Comparison of ENCODE assay signal across 8 cellular contexts in the genomic region with DNA sequence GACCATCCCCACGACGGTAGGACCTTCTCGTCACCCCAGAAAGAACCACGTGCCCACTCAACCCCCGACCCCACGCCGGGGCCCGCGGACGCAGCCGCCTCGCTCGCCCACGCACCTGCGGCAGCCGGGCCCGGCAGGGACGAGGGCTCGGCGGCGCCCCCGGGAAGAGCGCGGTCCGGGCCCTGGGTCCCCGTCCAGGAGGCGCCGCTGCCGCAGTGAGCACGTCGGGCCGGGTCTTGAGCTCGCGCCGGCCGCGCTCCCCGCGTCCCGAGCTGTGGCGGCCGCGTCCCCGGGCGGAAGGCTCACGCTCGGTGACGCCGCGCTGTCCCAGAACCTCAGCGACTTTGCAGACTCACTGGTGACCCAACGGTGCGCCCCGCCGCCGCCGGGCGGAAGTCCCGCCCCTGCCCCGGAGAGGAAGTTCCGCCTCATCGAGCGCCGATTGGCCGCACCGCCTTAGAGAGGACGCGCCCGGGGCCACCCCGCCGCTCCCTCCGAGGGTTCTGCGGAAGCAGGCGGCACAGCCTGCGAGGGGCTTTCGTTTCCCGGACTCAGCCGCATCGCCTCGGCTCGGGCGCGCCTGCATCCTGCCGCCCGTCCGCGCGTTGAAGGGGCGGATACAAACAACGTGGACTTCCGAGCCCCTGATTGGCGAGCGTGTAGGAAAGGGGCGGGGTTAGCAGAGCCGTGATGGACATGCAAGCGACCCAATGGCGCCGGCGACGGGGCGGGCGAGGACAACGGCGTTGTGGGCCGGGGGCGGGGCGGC. TPM values are rescaled to one million over a fixed set of nuclear protein-coding genes. Genes with fewer than 3 reads are reported as not detected.
DNase-seq lines count a peak whose midpoint lies in the region; ATAC-seq and TF ChIP-seq lines count a peak whose summit lies in the region.

No MANE protein-coding gene starts in this region.

- no peak overlapping the region for H2AFZ ChIP-seq in H9 (ENCODE audit: low read length)

- H3K4me3 Mint-ChIP-seq in H9: peak overlapping the region; percentile 94 to 99
- peak overlapping the region; percentile 97 for H3K4me3 Mint-ChIP-seq in neural crest cell
- H3K4me3 Mint-ChIP-seq in stimulated activated naive CD8-positive, alpha-beta T cell treated with anti-CD3 and anti-CD28 coated beads, Interleukin-15, amount 100 ng/mL, for 72 hours: peak overlapping the region; percentile 89 to 90

- H4K5ac ChIP-seq in H9 (ENCODE audit: insufficient read length, low read depth, low read length): no peak overlapping the region

- H3K23me2 ChIP-seq in H9 (ENCODE audit: insufficient read length, low read depth, low read length, poor library complexity, severe bottlenecking): peaks cover 5% of the 10 kb centered on the region

- H3K79me1 ChIP-seq in H9 (ENCODE audit: insufficient read depth, low read depth, low read length, poor library complexity, severe bottlenecking): peaks cover 3% of the 10 kb centered on the region

- peaks cover 16 to 25% of the 10 kb centered on the region in 2 experiments for H3K4me1 Mint-ChIP-seq in H9
- peaks cover 26% of the 10 kb centered on the region for H3K4me1 Mint-ChIP-seq in neural crest cell
- peaks cover 52% of the 10 kb centered on the region for H3K4me1 Mint-ChIP-seq in stimulated activated naive CD8-positive, alpha-beta T cell treated with anti-CD3 and anti-CD28 coated beads, Interleukin-15, amount 100 ng/mL, for 72 hours

- DNase-seq in G401 (ENCODE audit: low spot score) (peak; percentile 97), H9 (peak; percentile 96), MG63 (peak; percentile 96), SHP77 (lab: John Stamatoyannopoulos, UW) (peak; percentile 86 to 88), activated gamma-delta T cell (lab: John Stamatoyannopoulos, UW) (peak; percentile 99), fibroblast of villous mesenchyme (ENCODE audit: low read depth) (peak; percentile 97), neural crest cell (ENCODE audit: low read depth, low spot score) (peak; percentile 98)
- DNase-seq in stimulated activated naive CD8-positive, alpha-beta T cell treated with anti-CD3 and anti-CD28 coated beads, Interleukin-15, amount 100 ng/mL, for 72 hours: peak; percentile 98 to 99

- no peak overlapping the region for H3T11ph ChIP-seq in H9 (ENCODE audit: low read length)

- no peak overlapping the region for H2BK120ac ChIP-seq in H9 (ENCODE audit: low read depth, low read length, poor library complexity, severe bottlenecking)

- H3K27me3 Mint-ChIP-seq in H9 (ENCODE audit: low read depth) (peaks cover 49% of the 10 kb centered on the region), neural crest cell (ENCODE audit: low read depth) (peaks cover 34% of the 10 kb centered on the region)
- H3K27me3 Mint-ChIP-seq in stimulated activated naive CD8-positive, alpha-beta T cell treated with anti-CD3 and anti-CD28 coated beads, Interleukin-15, amount 100 ng/mL, for 72 hours: peaks cover 5% of the 10 kb centered on the region

- H3K27ac ChIP-seq in H9 (ENCODE audit: insufficient read length, low read depth, low read length): peak overlapping the region; percentile 14

- peak overlapping the region; percentile 99 for H3K18ac ChIP-seq in H9 (ENCODE audit: insufficient read length, low read depth, low read length)

- H3K36me3 Mint-ChIP-seq in H9 (ENCODE audit: insufficient read depth in 1 of 3, low read depth in 3 of 3) (peaks cover 0 to 12% (median 7%) of the 10 kb centered on the region in 3 experiments; a peak in 6 of 7 replicates), neural crest cell (ENCODE audit: low read depth) (peaks cover 7% of the 10 kb centered on the region)

- no peaks in the 10 kb centered on the region; the same call in 1 of the 2 replicates for H3K79me2 ChIP-seq in H9 (ENCODE audit: insufficient read depth, low read length)

- no peak overlapping the region for H3K4ac ChIP-seq in H9 (ENCODE audit: low read depth, low read length)

- no peak overlapping the region for H2AK5ac ChIP-seq in H9 (ENCODE audit: insufficient read length, low read length)

- H3K9ac ChIP-seq in H9 (ENCODE audit: extremely low read depth, insufficient read length, low read length): peak overlapping the region; percentile 78

- H3K4me3 ChIP-seq in MG63 (peak overlapping the region; percentile 99), fibroblast of villous mesenchyme (ENCODE audit: low read depth, low read length) (peak overlapping the region; percentile 88)

- peak; percentile 81 for ATAC-seq in stimulated activated naive CD8-positive, alpha-beta T cell treated with anti-CD3 and anti-CD28 coated beads, Interleukin-15, amount 100 ng/mL, for 72 hours

- H2BK15ac ChIP-seq in H9 (ENCODE audit: low read depth, low read length): no peak overlapping the region

- H3K27me3 ChIP-seq in H9 (ENCODE audit: insufficient read depth, low read length): peaks cover 7% of the 10 kb centered on the region; the same call in 1 of the 2 replicates
- H3K27me3 ChIP-seq in MG63: no peaks in the 10 kb centered on the region

- peak overlapping the region; percentile 99 for H3K14ac ChIP-seq in H9 (ENCODE audit: insufficient read depth, low read length)

- H3K23ac ChIP-seq in H9 (ENCODE audit: insufficient read length, low read depth, low read length): no peak overlapping the region

- WGBS in H9 (ENCODE audit: extremely low coverage, insufficient read length, low lambda C conversion rate): no CpG with 5 or more reads among the region's 107 CpGs

- in situ Hi-C loops in G401 (cut with HindIII; ENCODE audit: low sequenced_read_pairs): no loop called here

- H4K91ac ChIP-seq in H9 (ENCODE audit: insufficient read length, low read depth, low read length): no peak overlapping the region

- no peak overlapping the region for H2BK5ac ChIP-seq in H9 (ENCODE audit: insufficient read length, low read length)

- peak overlapping the region; percentile 99 to 100 (median 100) for H3K27ac Mint-ChIP-seq in H9
- peak overlapping the region; percentile 99 for H3K27ac Mint-ChIP-seq in neural crest cell (ENCODE audit: unreplicated experiment)
- H3K27ac Mint-ChIP-seq in stimulated activated naive CD8-positive, alpha-beta T cell treated with anti-CD3 and anti-CD28 coated beads, Interleukin-15, amount 100 ng/mL, for 72 hours: peak overlapping the region; percentile 97 to 99

- H4K8ac ChIP-seq in H9 (replicated peaks; ENCODE audit: insufficient read length, low read depth, low read length): no peak overlapping the region

- H3K9me3 ChIP-seq in H9 (ENCODE audit: control insufficient read depth, low read depth, low read length): no peaks in the 10 kb centered on the region
- H3K9me3 ChIP-seq in MG63: no peaks in the 10 kb centered on the region

- no peak overlapping the region for H2BK12ac ChIP-seq in H9 (ENCODE audit: insufficient read length, low read depth, low read length)

- H3K9me3 Mint-ChIP-seq in H9 (0 out of 5 replicates have a peak, but pooled peaks cover 0 to 3% of the 10 kb centered on the region in 2 experiments), neural crest cell (no peaks in the 10 kb centered on the region)
- H3K9me3 Mint-ChIP-seq in stimulated activated naive CD8-positive, alpha-beta T cell treated with anti-CD3 and anti-CD28 coated beads, Interleukin-15, amount 100 ng/mL, for 72 hours: no peaks in the 10 kb centered on the region

- H2BK20ac ChIP-seq in H9 (ENCODE audit: low read depth, low read length, poor library complexity, severe bottlenecking): no peak overlapping the region

- no peak overlapping the region for H3K56ac ChIP-seq in H9 (ENCODE audit: insufficient read length, low read depth, low read length)

- H3K36me3 ChIP-seq in MG63: peaks cover 10% of the 10 kb centered on the region

- H3K4me2 ChIP-seq in H9 (ENCODE audit: insufficient read depth, insufficient read length, low read length): peak overlapping the region; percentile 55

- TF ChIP-seq CTCF in H9 (conservative IDR thresholded peaks at IDR 0.05) (no peak), fibroblast of villous mesenchyme (IDR thresholded peaks at IDR 0.05; ENCODE audit: insufficient read depth, low read depth, low read length) (no peak), neural crest cell (conservative IDR thresholded peaks at IDR 0.05) (no peak)

- H3K4me1 ChIP-seq in H9 (ENCODE audit: insufficient read depth, low read length): no peaks in the 10 kb centered on the region

- H4K20me1 ChIP-seq in H9 (ENCODE audit: control insufficient read depth, insufficient read depth, insufficient read length): no peaks in the 10 kb centered on the region

RNA-seq across cellular contexts. Expression of a gene that starts 0.8 kb away (rescaled TPM):
- total RNA-seq in G401 (2014; rRNA removed; shearing (Covaris generic)): 28.6 and 32.2 TPM in 2 replicates
- total RNA-seq in H9 (2021): 19.1 and 20.4 TPM in 2 replicates
- 12.4 and 20.8 TPM in 2 replicates for total RNA-seq in MG63 (2014; rRNA removed; shearing (Covaris generic); ENCODE audit: low replicate concordance)
- 9.9 and 10.6 TPM in 2 replicates for total RNA-seq in fibroblast of villous mesenchyme
- 30.9 and 31.6 TPM in 2 replicates for total RNA-seq in neural crest cell

RNA-seq across cellular contexts. Expression of a gene that starts 19.3 kb away (rescaled TPM):
- 38.8 and 54.4 TPM in 2 replicates for total RNA-seq in G401 (2014; rRNA removed; shearing (Covaris generic))
- total RNA-seq in H9 (2021): 58.0 and 65.5 TPM in 2 replicates
- 13.1 and 31.7 TPM in 2 replicates for total RNA-seq in MG63 (2014; rRNA removed; shearing (Covaris generic); ENCODE audit: low replicate concordance)
- 22.0 and 33.8 TPM in 2 replicates for total RNA-seq in fibroblast of villous mesenchyme
- total RNA-seq in neural crest cell: 84.9 and 91.7 TPM in 2 replicates

RNA-seq across cellular contexts. Expression of a gene that starts 22.3 kb away (rescaled TPM):
- total RNA-seq in G401 (2014; rRNA removed; shearing (Covaris generic)): 2.7 and 4.1 TPM in 2 replicates
- total RNA-seq in H9 (2021) (0.26 and 0.42 TPM in 2 replicates), fibroblast of villous mesenchyme (1.7 and 3.2 TPM in 2 replicates), neural crest cell (0.84 and 0.86 TPM in 2 replicates)
- total RNA-seq in MG63 (2014; rRNA removed; shearing (Covaris generic); ENCODE audit: low replicate concordance): not detected in 2 replicates

RNA-seq across cellular contexts. Expression of a gene that starts 28.9 kb away (rescaled TPM):
- 0.41 and 2.3 TPM in 2 replicates for total RNA-seq in G401 (2014; rRNA removed; shearing (Covaris generic))
- total RNA-seq in H9 (2021) (0.33 and 0.50 TPM in 2 replicates), fibroblast of villous mesenchyme (not detected in 2 replicates), neural crest cell (not detected in 2 replicates)
- total RNA-seq in MG63 (2014; rRNA removed; shearing (Covaris generic); ENCODE audit: low replicate concordance): not detected in 2 replicates

RNA-seq across cellular contexts. Expression of a gene that starts 41.7 kb away (rescaled TPM):
- 44.6 and 64.4 TPM in 2 replicates for total RNA-seq in G401 (2014; rRNA removed; shearing (Covaris generic))
- total RNA-seq in H9 (2021) (8.3 and 8.7 TPM in 2 replicates), fibroblast of villous mesenchyme (under 0.01 and 0.43 TPM in 2 replicates), neural crest cell (8.1 and 8.5 TPM in 2 replicates)
- total RNA-seq in MG63 (2014; rRNA removed; shearing (Covaris generic); ENCODE audit: low replicate concordance): not detected in 2 replicates

Comparison
In these comparisons a context has a peak if more than half of its experiments do, and no peak if none do; other contexts are left out.
1. Peak in every context shown above with its lines: DNase-seq, ATAC-seq, H3K4me3 ChIP-seq and H3K27ac ChIP-seq.